ENCODE assay signal across 1 cellular context in the genomic region with DNA sequence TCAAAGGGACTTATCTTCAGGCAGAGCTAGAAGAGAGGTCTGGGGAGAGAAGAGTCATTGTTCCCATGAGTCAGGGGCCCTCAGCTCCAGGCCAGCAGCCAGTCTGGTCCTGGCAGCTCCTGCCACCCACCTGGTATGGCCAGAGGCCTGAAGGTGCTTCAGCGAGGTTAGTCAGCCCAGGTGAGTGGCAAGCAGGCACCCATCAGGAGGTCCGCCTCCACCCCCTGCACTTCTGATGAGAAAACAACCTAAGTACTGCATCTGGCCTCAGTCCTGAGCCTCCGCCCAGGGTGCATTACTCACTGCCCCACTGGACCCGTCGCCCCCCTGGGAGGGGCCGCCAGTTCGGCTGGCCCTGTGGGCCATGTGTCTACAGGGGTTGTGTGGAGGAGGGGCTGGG.
TF ChIP-seq lines count a peak whose summit lies in the region.

No MANE protein-coding gene starts in this region.

TF ChIP-seq in GM23338, 12 proteins besides CTCF, POLR2A, EP300 and RAD21 (continued from another document):
- TF ChIP-seq, protein P1, sequence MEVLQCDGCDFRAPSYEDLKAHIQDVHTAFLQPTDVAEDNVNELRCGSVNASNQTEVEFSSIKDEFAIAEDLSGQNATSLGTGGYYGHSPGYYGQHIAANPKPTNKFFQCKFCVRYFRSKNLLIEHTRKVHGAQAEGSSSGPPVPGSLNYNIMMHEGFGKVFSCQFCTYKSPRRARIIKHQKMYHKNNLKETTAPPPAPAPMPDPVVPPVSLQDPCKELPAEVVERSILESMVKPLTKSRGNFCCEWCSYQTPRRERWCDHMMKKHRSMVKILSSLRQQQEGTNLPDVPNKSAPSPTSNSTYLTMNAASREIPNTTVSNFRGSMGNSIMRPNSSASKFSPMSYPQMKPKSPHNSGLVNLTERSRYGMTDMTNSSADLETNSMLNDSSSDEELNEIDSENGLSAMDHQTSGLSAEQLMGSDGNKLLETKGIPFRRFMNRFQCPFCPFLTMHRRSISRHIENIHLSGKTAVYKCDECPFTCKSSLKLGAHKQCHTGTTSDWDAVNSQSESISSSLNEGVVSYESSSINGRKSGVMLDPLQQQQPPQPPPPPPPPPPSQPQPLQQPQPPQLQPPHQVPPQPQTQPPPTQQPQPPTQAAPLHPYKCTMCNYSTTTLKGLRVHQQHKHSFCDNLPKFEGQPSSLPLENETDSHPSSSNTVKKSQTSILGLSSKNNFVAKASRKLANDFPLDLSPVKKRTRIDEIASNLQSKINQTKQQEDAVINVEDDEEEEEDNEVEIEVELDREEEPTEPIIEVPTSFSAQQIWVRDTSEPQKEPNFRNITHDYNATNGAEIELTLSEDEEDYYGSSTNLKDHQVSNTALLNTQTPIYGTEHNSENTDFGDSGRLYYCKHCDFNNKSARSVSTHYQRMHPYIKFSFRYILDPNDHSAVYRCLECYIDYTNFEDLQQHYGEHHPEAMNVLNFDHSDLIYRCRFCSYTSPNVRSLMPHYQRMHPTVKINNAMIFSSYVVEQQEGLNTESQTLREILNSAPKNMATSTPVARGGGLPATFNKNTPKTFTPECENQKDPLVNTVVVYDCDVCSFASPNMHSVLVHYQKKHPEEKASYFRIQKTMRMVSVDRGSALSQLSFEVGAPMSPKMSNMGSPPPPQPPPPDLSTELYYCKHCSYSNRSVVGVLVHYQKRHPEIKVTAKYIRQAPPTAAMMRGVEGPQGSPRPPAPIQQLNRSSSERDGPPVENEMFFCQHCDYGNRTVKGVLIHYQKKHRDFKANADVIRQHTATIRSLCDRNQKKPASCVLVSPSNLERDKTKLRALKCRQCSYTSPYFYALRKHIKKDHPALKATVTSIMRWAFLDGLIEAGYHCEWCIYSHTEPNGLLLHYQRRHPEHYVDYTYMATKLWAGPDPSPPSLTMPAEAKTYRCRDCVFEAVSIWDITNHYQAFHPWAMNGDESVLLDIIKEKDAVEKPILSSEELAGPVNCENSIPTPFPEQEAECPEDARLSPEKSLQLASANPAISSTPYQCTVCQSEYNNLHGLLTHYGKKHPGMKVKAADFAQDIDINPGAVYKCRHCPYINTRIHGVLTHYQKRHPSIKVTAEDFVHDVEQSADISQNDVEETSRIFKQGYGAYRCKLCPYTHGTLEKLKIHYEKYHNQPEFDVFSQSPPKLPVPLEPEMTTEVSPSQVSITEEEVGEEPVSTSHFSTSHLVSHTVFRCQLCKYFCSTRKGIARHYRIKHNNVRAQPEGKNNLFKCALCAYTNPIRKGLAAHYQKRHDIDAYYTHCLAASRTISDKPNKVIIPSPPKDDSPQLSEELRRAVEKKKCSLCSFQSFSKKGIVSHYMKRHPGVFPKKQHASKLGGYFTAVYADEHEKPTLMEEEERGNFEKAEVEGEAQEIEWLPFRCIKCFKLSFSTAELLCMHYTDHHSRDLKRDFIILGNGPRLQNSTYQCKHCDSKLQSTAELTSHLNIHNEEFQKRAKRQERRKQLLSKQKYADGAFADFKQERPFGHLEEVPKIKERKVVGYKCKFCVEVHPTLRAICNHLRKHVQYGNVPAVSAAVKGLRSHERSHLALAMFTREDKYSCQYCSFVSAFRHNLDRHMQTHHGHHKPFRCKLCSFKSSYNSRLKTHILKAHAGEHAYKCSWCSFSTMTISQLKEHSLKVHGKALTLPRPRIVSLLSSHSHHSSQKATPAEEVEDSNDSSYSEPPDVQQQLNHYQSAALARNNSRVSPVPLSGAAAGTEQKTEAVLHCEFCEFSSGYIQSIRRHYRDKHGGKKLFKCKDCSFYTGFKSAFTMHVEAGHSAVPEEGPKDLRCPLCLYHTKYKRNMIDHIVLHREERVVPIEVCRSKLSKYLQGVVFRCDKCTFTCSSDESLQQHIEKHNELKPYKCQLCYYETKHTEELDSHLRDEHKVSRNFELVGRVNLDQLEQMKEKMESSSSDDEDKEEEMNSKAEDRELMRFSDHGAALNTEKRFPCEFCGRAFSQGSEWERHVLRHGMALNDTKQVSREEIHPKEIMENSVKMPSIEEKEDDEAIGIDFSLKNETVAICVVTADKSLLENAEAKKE (CRISPR knock-in tag; IDR thresholded peaks at IDR 0.05): no peak
- TF ChIP-seq, protein P2, sequence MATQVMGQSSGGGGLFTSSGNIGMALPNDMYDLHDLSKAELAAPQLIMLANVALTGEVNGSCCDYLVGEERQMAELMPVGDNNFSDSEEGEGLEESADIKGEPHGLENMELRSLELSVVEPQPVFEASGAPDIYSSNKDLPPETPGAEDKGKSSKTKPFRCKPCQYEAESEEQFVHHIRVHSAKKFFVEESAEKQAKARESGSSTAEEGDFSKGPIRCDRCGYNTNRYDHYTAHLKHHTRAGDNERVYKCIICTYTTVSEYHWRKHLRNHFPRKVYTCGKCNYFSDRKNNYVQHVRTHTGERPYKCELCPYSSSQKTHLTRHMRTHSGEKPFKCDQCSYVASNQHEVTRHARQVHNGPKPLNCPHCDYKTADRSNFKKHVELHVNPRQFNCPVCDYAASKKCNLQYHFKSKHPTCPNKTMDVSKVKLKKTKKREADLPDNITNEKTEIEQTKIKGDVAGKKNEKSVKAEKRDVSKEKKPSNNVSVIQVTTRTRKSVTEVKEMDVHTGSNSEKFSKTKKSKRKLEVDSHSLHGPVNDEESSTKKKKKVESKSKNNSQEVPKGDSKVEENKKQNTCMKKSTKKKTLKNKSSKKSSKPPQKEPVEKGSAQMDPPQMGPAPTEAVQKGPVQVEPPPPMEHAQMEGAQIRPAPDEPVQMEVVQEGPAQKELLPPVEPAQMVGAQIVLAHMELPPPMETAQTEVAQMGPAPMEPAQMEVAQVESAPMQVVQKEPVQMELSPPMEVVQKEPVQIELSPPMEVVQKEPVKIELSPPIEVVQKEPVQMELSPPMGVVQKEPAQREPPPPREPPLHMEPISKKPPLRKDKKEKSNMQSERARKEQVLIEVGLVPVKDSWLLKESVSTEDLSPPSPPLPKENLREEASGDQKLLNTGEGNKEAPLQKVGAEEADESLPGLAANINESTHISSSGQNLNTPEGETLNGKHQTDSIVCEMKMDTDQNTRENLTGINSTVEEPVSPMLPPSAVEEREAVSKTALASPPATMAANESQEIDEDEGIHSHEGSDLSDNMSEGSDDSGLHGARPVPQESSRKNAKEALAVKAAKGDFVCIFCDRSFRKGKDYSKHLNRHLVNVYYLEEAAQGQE (IDR thresholded peaks at IDR 0.05; ENCODE audit: unreplicated experiment): no peak
- no peak for TF ChIP-seq STAT1 (IDR thresholded peaks at IDR 0.05; ENCODE audit: unreplicated experiment)
- TF ChIP-seq ZNF331 (CRISPR knock-in tag; IDR thresholded peaks at IDR 0.05; ENCODE audit: low read depth): no peak
- no peak for TF ChIP-seq CREB1 (CRISPR knock-in tag; IDR thresholded peaks at IDR 0.05; ENCODE audit: low read depth)
- no peak for TF ChIP-seq EZH2phosphoT487 (IDR thresholded peaks at IDR 0.05; ENCODE audit: unreplicated experiment)
